In genomic region chr17:78144736-78145641, GRCh38 we compare ENCODE assay signal across 1 cellular context.
TF ChIP-seq lines count a peak whose summit lies in the region.

No MANE protein-coding gene starts in this region.

TF ChIP-seq in H1, 55 proteins besides CTCF, POLR2A, EP300 and RAD21:
- TF ChIP-seq CEBPB (IDR thresholded peaks at IDR 0.05; ENCODE audit: low read depth, low read length) (no peak), RXRA (IDR thresholded peaks at IDR 0.05; ENCODE audit: insufficient read depth, low read depth, low read length) (no peak), POLR2AphosphoS5 (IDR thresholded peaks at IDR 0.05; ENCODE audit: low read depth, low read length) (no peak), NANOG (IDR thresholded peaks at IDR 0.05; ENCODE audit: insufficient read depth, low read depth, low read length, poor library complexity, severe bottlenecking) (no peak), GABPA (IDR thresholded peaks at IDR 0.05; ENCODE audit: borderline replicate concordance, insufficient read depth, low read length) (no peak), SP1 (IDR thresholded peaks at IDR 0.05; ENCODE audit: low read depth, low read length) (no peak), CBX5 (IDR thresholded peaks at IDR 0.05; ENCODE audit: low read depth, low read length) (no peak), BACH1 (IDR thresholded peaks at IDR 0.05; ENCODE audit: low read length) (no peak), SIN3A (conservative IDR thresholded peaks at IDR 0.05 in 1 of 2, IDR thresholded peaks at IDR 0.05 in 1 of 2; ENCODE audit: low read depth in 1 of 2, low read length in 2 of 2) (no peak), USF2 (IDR thresholded peaks at IDR 0.05; ENCODE audit: low read length) (no peak), ATF2 (IDR thresholded peaks at IDR 0.05; ENCODE audit: low read length) (no peak), SIRT6 (IDR thresholded peaks at IDR 0.05; ENCODE audit: low read length) (no peak), HDAC6 (IDR thresholded peaks at IDR 0.05; ENCODE audit: low read depth, low read length) (no peak)
- TF ChIP-seq, protein P1, sequence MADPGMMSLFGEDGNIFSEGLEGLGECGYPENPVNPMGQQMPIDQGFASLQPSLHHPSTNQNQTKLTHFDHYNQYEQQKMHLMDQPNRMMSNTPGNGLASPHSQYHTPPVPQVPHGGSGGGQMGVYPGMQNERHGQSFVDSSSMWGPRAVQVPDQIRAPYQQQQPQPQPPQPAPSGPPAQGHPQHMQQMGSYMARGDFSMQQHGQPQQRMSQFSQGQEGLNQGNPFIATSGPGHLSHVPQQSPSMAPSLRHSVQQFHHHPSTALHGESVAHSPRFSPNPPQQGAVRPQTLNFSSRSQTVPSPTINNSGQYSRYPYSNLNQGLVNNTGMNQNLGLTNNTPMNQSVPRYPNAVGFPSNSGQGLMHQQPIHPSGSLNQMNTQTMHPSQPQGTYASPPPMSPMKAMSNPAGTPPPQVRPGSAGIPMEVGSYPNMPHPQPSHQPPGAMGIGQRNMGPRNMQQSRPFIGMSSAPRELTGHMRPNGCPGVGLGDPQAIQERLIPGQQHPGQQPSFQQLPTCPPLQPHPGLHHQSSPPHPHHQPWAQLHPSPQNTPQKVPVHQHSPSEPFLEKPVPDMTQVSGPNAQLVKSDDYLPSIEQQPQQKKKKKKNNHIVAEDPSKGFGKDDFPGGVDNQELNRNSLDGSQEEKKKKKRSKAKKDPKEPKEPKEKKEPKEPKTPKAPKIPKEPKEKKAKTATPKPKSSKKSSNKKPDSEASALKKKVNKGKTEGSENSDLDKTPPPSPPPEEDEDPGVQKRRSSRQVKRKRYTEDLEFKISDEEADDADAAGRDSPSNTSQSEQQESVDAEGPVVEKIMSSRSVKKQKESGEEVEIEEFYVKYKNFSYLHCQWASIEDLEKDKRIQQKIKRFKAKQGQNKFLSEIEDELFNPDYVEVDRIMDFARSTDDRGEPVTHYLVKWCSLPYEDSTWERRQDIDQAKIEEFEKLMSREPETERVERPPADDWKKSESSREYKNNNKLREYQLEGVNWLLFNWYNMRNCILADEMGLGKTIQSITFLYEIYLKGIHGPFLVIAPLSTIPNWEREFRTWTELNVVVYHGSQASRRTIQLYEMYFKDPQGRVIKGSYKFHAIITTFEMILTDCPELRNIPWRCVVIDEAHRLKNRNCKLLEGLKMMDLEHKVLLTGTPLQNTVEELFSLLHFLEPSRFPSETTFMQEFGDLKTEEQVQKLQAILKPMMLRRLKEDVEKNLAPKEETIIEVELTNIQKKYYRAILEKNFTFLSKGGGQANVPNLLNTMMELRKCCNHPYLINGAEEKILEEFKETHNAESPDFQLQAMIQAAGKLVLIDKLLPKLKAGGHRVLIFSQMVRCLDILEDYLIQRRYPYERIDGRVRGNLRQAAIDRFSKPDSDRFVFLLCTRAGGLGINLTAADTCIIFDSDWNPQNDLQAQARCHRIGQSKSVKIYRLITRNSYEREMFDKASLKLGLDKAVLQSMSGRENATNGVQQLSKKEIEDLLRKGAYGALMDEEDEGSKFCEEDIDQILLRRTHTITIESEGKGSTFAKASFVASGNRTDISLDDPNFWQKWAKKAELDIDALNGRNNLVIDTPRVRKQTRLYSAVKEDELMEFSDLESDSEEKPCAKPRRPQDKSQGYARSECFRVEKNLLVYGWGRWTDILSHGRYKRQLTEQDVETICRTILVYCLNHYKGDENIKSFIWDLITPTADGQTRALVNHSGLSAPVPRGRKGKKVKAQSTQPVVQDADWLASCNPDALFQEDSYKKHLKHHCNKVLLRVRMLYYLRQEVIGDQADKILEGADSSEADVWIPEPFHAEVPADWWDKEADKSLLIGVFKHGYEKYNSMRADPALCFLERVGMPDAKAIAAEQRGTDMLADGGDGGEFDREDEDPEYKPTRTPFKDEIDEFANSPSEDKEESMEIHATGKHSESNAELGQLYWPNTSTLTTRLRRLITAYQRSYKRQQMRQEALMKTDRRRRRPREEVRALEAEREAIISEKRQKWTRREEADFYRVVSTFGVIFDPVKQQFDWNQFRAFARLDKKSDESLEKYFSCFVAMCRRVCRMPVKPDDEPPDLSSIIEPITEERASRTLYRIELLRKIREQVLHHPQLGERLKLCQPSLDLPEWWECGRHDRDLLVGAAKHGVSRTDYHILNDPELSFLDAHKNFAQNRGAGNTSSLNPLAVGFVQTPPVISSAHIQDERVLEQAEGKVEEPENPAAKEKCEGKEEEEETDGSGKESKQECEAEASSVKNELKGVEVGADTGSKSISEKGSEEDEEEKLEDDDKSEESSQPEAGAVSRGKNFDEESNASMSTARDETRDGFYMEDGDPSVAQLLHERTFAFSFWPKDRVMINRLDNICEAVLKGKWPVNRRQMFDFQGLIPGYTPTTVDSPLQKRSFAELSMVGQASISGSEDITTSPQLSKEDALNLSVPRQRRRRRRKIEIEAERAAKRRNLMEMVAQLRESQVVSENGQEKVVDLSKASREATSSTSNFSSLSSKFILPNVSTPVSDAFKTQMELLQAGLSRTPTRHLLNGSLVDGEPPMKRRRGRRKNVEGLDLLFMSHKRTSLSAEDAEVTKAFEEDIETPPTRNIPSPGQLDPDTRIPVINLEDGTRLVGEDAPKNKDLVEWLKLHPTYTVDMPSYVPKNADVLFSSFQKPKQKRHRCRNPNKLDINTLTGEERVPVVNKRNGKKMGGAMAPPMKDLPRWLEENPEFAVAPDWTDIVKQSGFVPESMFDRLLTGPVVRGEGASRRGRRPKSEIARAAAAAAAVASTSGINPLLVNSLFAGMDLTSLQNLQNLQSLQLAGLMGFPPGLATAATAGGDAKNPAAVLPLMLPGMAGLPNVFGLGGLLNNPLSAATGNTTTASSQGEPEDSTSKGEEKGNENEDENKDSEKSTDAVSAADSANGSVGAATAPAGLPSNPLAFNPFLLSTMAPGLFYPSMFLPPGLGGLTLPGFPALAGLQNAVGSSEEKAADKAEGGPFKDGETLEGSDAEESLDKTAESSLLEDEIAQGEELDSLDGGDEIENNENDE (IDR thresholded peaks at IDR 0.05; ENCODE audit: insufficient replicate concordance, low read length), result no peak
- TF ChIP-seq, protein P2, sequence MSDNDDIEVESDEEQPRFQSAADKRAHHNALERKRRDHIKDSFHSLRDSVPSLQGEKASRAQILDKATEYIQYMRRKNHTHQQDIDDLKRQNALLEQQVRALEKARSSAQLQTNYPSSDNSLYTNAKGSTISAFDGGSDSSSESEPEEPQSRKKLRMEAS (IDR thresholded peaks at IDR 0.05), result no peak
